Comparison of ENCODE assay signal across 21 cellular contexts in genomic region chr10:43823237-43823605, GRCh38.
DNase-seq lines count a peak whose midpoint lies in the region; ATAC-seq and TF ChIP-seq lines count a peak whose summit lies in the region.
"Had no signal": no experiment of that assay in that cellular context is flagged by ENCODE, and none has a peak within 500 bp of the region (broad histone marks: within the 10 kb centered on the region; RNA-seq: fewer than 3 reads in every experiment).

No MANE protein-coding gene starts in this region.

- CTCF ChIA-PET in activated CD4-positive, alpha-beta memory T cell treated with anti-CD3 and anti-CD28 coated beads for 36 hours (lab: Charles Lee) = interaction anchor here (1.4 kb wide), 1 partner anchor 137 kb away, joined by 4 read pairs; no protein-coding TSS in a partner anchor
- CTCF ChIA-PET in activated CD4-positive, alpha-beta memory T cell treated with anti-CD3 and anti-CD28 coated beads, Interleukin-2, amount 10 ng/mL, durations not matched to agents 7 days and 5 days (lab: Charles Lee) = no interaction called here
- CTCF ChIA-PET in activated CD8-positive, alpha-beta T cell treated with anti-CD3 and anti-CD28 coated beads, Interleukin-2, amount 10 ng/mL, durations not matched to agents 7 days and 5 days (lab: Charles Lee) = no interaction called here

- H3K9me3 ChIP-seq in tibial artery = peaks cover 0 to under 1% (median 0%) of the 10 kb centered on the region in 3 donors
- H3K9me3 ChIP-seq: lower lobe of right lung, thyroid gland had no signal

- no peak for ATAC-seq in activated CD8-positive, alpha-beta T cell treated with anti-CD3 and anti-CD28 coated beads, Interleukin-2, amount 10 ng/mL, durations not matched to agents 7 days and 5 days
- ATAC-seq in GM21526 (IDR thresholded peaks at IDR 0.05; ENCODE audit: low FRiP score, unreplicated experiment) = no peak
- ATAC-seq: lower lobe of right lung had no signal

- intact Hi-C loops in activated CD4-positive, alpha-beta memory T cell treated with anti-CD3 and anti-CD28 coated beads for 36 hours (cut with micrococcal nuclease) = no loop called here
- intact Hi-C loops in tibial artery (cut with DNase I; ENCODE audit: low total_unique reads) = loop anchor here (10.0 kb wide), 1 partner anchor 142 kb away; no protein-coding TSS in a partner anchor

- no peaks in the 10 kb centered on the region for H3K36me3 Mint-ChIP-seq in activated CD4-positive, alpha-beta memory T cell treated with anti-CD3 and anti-CD28 coated beads for 36 hours
- H3K36me3 Mint-ChIP-seq in activated CD4-positive, alpha-beta memory T cell treated with anti-CD3 and anti-CD28 coated beads, Interleukin-2, amount 10 ng/mL, durations not matched to agents 7 days and 5 days (ENCODE audit: low read depth) = no peaks in the 10 kb centered on the region
- peaks cover 14% of the 10 kb centered on the region for H3K36me3 Mint-ChIP-seq in HFFc6 (ENCODE audit: low read depth)
- peaks cover under 1% of the 10 kb centered on the region for H3K36me3 Mint-ChIP-seq in activated CD8-positive, alpha-beta T cell treated with anti-CD3 and anti-CD28 coated beads, Interleukin-2, amount 10 ng/mL, durations not matched to agents 7 days and 5 days (ENCODE audit: low read depth)

- H3K27ac ChIP-seq in tibial artery = peak overlapping the region; percentile 87 to 91
- H3K27ac ChIP-seq: BLaER1 treated with 17β-estradiol and CSF1 and Interleukin-3, amounts not matched to agents 10 nM and 100 nM; lower lobe of right lung had no signal

- no peak overlapping the region for H3K4me3 Mint-ChIP-seq in activated CD4-positive, alpha-beta memory T cell treated with anti-CD3 and anti-CD28 coated beads for 36 hours
- H3K4me3 Mint-ChIP-seq in activated CD4-positive, alpha-beta memory T cell treated with anti-CD3 and anti-CD28 coated beads, Interleukin-2, amount 10 ng/mL, durations not matched to agents 7 days and 5 days = no peak overlapping the region
- peak overlapping the region; percentile 39; the same call in 1 of the 2 replicates for H3K4me3 Mint-ChIP-seq in HFFc6
- H3K4me3 Mint-ChIP-seq in activated CD8-positive, alpha-beta T cell treated with anti-CD3 and anti-CD28 coated beads, Interleukin-2, amount 10 ng/mL, durations not matched to agents 7 days and 5 days = no peak overlapping the region
- H3K4me3 Mint-ChIP-seq: activated CD4-positive, alpha-beta T cell treated with anti-CD3 and anti-CD28 coated beads for 36 hours; effector memory CD8-positive, alpha-beta T cell had no signal

- no peaks in the 10 kb centered on the region for H3K9me3 Mint-ChIP-seq in activated CD4-positive, alpha-beta memory T cell treated with anti-CD3 and anti-CD28 coated beads for 36 hours
- no peaks in the 10 kb centered on the region for H3K9me3 Mint-ChIP-seq in activated CD4-positive, alpha-beta memory T cell treated with anti-CD3 and anti-CD28 coated beads, Interleukin-2, amount 10 ng/mL, durations not matched to agents 7 days and 5 days
- H3K9me3 Mint-ChIP-seq in HFFc6 = peaks cover 8% of the 10 kb centered on the region
- peaks cover 3% of the 10 kb centered on the region for H3K9me3 Mint-ChIP-seq in activated CD8-positive, alpha-beta T cell treated with anti-CD3 and anti-CD28 coated beads, Interleukin-2, amount 10 ng/mL, durations not matched to agents 7 days and 5 days (ENCODE audit: insufficient read depth)
- H3K9me3 Mint-ChIP-seq: effector memory CD8-positive, alpha-beta T cell had no signal

- H3K36me3 ChIP-seq in tibial artery = no peaks in the 10 kb centered on the region
- H3K36me3 ChIP-seq: BLaER1 treated with 17β-estradiol and CSF1 and Interleukin-3, amounts not matched to agents 10 nM and 100 nM; lower lobe of right lung; thyroid gland had no signal

- POLR2A ChIA-PET in activated CD4-positive, alpha-beta memory T cell treated with anti-CD3 and anti-CD28 coated beads for 36 hours (lab: Charles Lee) = no interaction called here
- POLR2A ChIA-PET in activated CD4-positive, alpha-beta memory T cell treated with anti-CD3 and anti-CD28 coated beads, Interleukin-2, amount 10 ng/mL, durations not matched to agents 7 days and 5 days (lab: Charles Lee) = no interaction called here
- POLR2A ChIA-PET in activated CD8-positive, alpha-beta T cell treated with anti-CD3 and anti-CD28 coated beads, Interleukin-2, amount 10 ng/mL, durations not matched to agents 7 days and 5 days (lab: Charles Lee) = no interaction called here

- H3K4me1 ChIP-seq in tibial artery = peaks cover 0 to 72% (median 55%) of the 10 kb centered on the region in 4 donors
- H3K4me1 ChIP-seq: lower lobe of right lung had no signal

- H3K27me3 ChIP-seq in tibial artery = no peaks in the 10 kb centered on the region
- H3K27me3 ChIP-seq: BLaER1 treated with 17β-estradiol and CSF1 and Interleukin-3, amounts not matched to agents 10 nM and 100 nM; thyroid gland had no signal

- peaks cover 19% of the 10 kb centered on the region for H3K4me1 Mint-ChIP-seq in activated CD4-positive, alpha-beta memory T cell treated with anti-CD3 and anti-CD28 coated beads for 36 hours (ENCODE audit: low read depth)
- peaks cover 9% of the 10 kb centered on the region for H3K4me1 Mint-ChIP-seq in activated CD4-positive, alpha-beta memory T cell treated with anti-CD3 and anti-CD28 coated beads, Interleukin-2, amount 10 ng/mL, durations not matched to agents 7 days and 5 days
- H3K4me1 Mint-ChIP-seq in HFFc6 (ENCODE audit: low read depth) = peaks cover 61% of the 10 kb centered on the region
- peaks cover 43% of the 10 kb centered on the region for H3K4me1 Mint-ChIP-seq in activated CD8-positive, alpha-beta T cell treated with anti-CD3 and anti-CD28 coated beads, Interleukin-2, amount 10 ng/mL, durations not matched to agents 7 days and 5 days (ENCODE audit: low read depth)

- TF ChIP-seq CTCF in HFFc6 (IDR thresholded peaks at IDR 0.05) (no peak), fibroblast of mammary gland (conservative IDR thresholded peaks at IDR 0.05; ENCODE audit: control insufficient read depth, insufficient read depth, low read depth, low read length) (no peak), tibial artery (IDR thresholded peaks at IDR 0.05) (no peak)

- peak overlapping the region; percentile 23 for H3K27ac Mint-ChIP-seq in activated CD4-positive, alpha-beta memory T cell treated with anti-CD3 and anti-CD28 coated beads for 36 hours
- H3K27ac Mint-ChIP-seq in activated CD4-positive, alpha-beta memory T cell treated with anti-CD3 and anti-CD28 coated beads, Interleukin-2, amount 10 ng/mL, durations not matched to agents 7 days and 5 days = no peak overlapping the region
- peak overlapping the region; percentile 72 for H3K27ac Mint-ChIP-seq in HFFc6
- H3K27ac Mint-ChIP-seq in activated CD8-positive, alpha-beta T cell treated with anti-CD3 and anti-CD28 coated beads, Interleukin-2, amount 10 ng/mL, durations not matched to agents 7 days and 5 days = no peak overlapping the region
- H3K27ac Mint-ChIP-seq: activated CD4-positive, alpha-beta T cell treated with anti-CD3 and anti-CD28 coated beads for 36 hours had no signal

- DNase-seq in activated CD4-positive, alpha-beta memory T cell treated with anti-CD3 and anti-CD28 coated beads for 36 hours = no peak
- DNase-seq in activated CD4-positive, alpha-beta memory T cell treated with anti-CD3 and anti-CD28 coated beads, Interleukin-2, amount 10 ng/mL, durations not matched to agents 7 days and 5 days = no peak
- DNase-seq in HFFc6 (no peak), fibroblast of mammary gland (ENCODE audit: low read depth) (peak; percentile 29), tibial artery (no peak), NCI-H2227 treated with DMSO at 0.1 percent for 48 hours (lab: John Stamatoyannopoulos, UW) (no peak)
- DNase-seq in activated CD8-positive, alpha-beta T cell treated with anti-CD3 and anti-CD28 coated beads, Interleukin-2, amount 10 ng/mL, durations not matched to agents 7 days and 5 days = no peak
- DNase-seq: 8988T; activated CD8-positive, alpha-beta memory T cell treated with anti-CD3 and anti-CD28 coated beads, Interleukin-2, amount 50 U/mL, for 48 hours; activated effector memory CD4-positive, alpha-beta T cell treated with anti-CD3 and anti-CD28 coated beads, Interleukin-2, amount 50 U/mL, for 16 hours; effector memory CD8-positive, alpha-beta T cell; lower lobe of right lung; NCI-H1092; NCI-H2029 treated with DMSO at 0.1 percent for 48 hours; NCI-H446; right cardiac atrium; SHP77; thyroid gland had no signal

- H3K27me3 Mint-ChIP-seq in activated CD4-positive, alpha-beta memory T cell treated with anti-CD3 and anti-CD28 coated beads for 36 hours = no peaks in the 10 kb centered on the region
- peaks cover 24% of the 10 kb centered on the region for H3K27me3 Mint-ChIP-seq in activated CD4-positive, alpha-beta memory T cell treated with anti-CD3 and anti-CD28 coated beads, Interleukin-2, amount 10 ng/mL, durations not matched to agents 7 days and 5 days
- H3K27me3 Mint-ChIP-seq in HFFc6 (ENCODE audit: insufficient read depth) = peaks cover 1% of the 10 kb centered on the region; the same call in 1 of the 2 replicates
- H3K27me3 Mint-ChIP-seq in activated CD8-positive, alpha-beta T cell treated with anti-CD3 and anti-CD28 coated beads, Interleukin-2, amount 10 ng/mL, durations not matched to agents 7 days and 5 days (ENCODE audit: low read depth) = peaks cover 6% of the 10 kb centered on the region
- H3K27me3 Mint-ChIP-seq: activated CD4-positive, alpha-beta T cell treated with anti-CD3 and anti-CD28 coated beads for 36 hours had no signal

- H3K4me3 ChIP-seq in fibroblast of mammary gland (ENCODE audit: control insufficient read depth, low read depth, low read length) = no peak overlapping the region
- H3K4me3 ChIP-seq in tibial artery = no peak overlapping the region
- H3K4me3 ChIP-seq: BLaER1 treated with 17β-estradiol and CSF1 and Interleukin-3, amounts not matched to agents 10 nM and 100 nM; lower lobe of right lung; thyroid gland had no signal

Comparison
In these comparisons a context has a peak if more than half of its experiments do, and no peak if none do; other contexts are left out.
1. H3K27ac Mint-ChIP-seq: peak in activated CD4-positive, alpha-beta memory T cell treated with anti-CD3 and anti-CD28 coated beads for 36 hours (single experiment) and HFFc6 (single experiment); none in activated CD4-positive, alpha-beta memory T cell treated with anti-CD3 and anti-CD28 coated beads, Interleukin-2, amount 10 ng/mL, durations not matched to agents 7 days and 5 days (single experiment) and activated CD8-positive, alpha-beta T cell treated with anti-CD3 and anti-CD28 coated beads, Interleukin-2, amount 10 ng/mL, durations not matched to agents 7 days and 5 days (single experiment).